In genomic region chr22:37805878-37806277, GRCh38 we compare ENCODE assay signal across 6 cellular contexts. TPM values are rescaled to one million over a fixed set of nuclear protein-coding genes. Genes with fewer than 3 reads are reported as not detected.
DNase-seq lines count a peak whose midpoint lies in the region.

No MANE protein-coding gene starts in this region.

- no peak overlapping the region for H4K8ac ChIP-seq in trophoblast cell (ENCODE audit: low read depth, low read length)

- H3K4me3 ChIP-seq in Jurkat, Clone E6-1 (ENCODE audit: low read length), result peak overlapping the region; percentile 57
- peak overlapping the region; percentile 89 for H3K4me3 ChIP-seq in duodenal mucosa (ENCODE audit: low read depth in 1 of 2, low read length in 2 of 2)
- peak overlapping the region; percentile 55 for H3K4me3 ChIP-seq in trophoblast cell (ENCODE audit: low read depth, low read length)

- H2BK12ac ChIP-seq in trophoblast cell (ENCODE audit: low read length), result no peak overlapping the region

- H3K4ac ChIP-seq in trophoblast cell (ENCODE audit: low read depth, low read length), result no peak overlapping the region

- H2BK5ac ChIP-seq in trophoblast cell (ENCODE audit: low read depth, low read length, poor library complexity), result no peak overlapping the region

- H3K4me1 ChIP-seq in duodenal mucosa (ENCODE audit: control insufficient read depth in 1 of 2, insufficient read depth in 2 of 2, low read length in 2 of 2), result peaks cover 26 to 50% of the 10 kb centered on the region in 2 donors
- H3K4me1 ChIP-seq in trophoblast cell (ENCODE audit: control insufficient read depth in 1 of 2, insufficient read depth in 2 of 2, low read length in 2 of 2), result peaks cover 18 to 35% of the 10 kb centered on the region in 2 experiments

- WGBS in trophoblast cell (ENCODE audit: extremely low coverage, insufficient coverage, insufficient read length), result no CpG with 5 or more reads among the region's 6 CpGs

- peak overlapping the region; percentile 95 for H3K4me2 ChIP-seq in trophoblast cell (ENCODE audit: low read length)

- H3K18ac ChIP-seq in trophoblast cell (ENCODE audit: low read length), result peak overlapping the region; percentile 52

- H3K79me1 ChIP-seq in trophoblast cell (ENCODE audit: low read length), result peaks cover 21% of the 10 kb centered on the region

- H3K27me3 ChIP-seq in duodenal mucosa (ENCODE audit: control insufficient read depth in 1 of 2, insufficient read depth in 2 of 2, low read length in 2 of 2) (no peaks in the 10 kb centered on the region), trophoblast cell (ENCODE audit: insufficient read depth, low read length) (peaks cover 13% of the 10 kb centered on the region)

- peak overlapping the region; percentile 87 for H4K91ac ChIP-seq in trophoblast cell (ENCODE audit: low read depth, low read length)

- H3K9ac ChIP-seq in duodenal mucosa (ENCODE audit: low read depth in 1 of 2, low read length in 2 of 2), result peak overlapping the region; percentile 82 to 91
- no peak overlapping the region for H3K9ac ChIP-seq in trophoblast cell (ENCODE audit: low read length)

- H2AFZ ChIP-seq in trophoblast cell (ENCODE audit: insufficient read depth, low read length, poor library complexity), result no peak overlapping the region

- H2BK120ac ChIP-seq in trophoblast cell (ENCODE audit: insufficient read depth, low read length, poor library complexity), result no peak overlapping the region

- no peak overlapping the region for H2AK5ac ChIP-seq in trophoblast cell (ENCODE audit: low read length)

- H3K79me2 ChIP-seq in trophoblast cell (ENCODE audit: control insufficient read depth, insufficient read depth, low read length, poor library complexity), result peaks cover 5% of the 10 kb centered on the region

- H3K9me3 ChIP-seq in duodenal mucosa (ENCODE audit: control insufficient read depth in 1 of 2, low read length in 2 of 2) (no peaks in the 10 kb centered on the region), trophoblast cell (ENCODE audit: insufficient read depth, low read depth, low read length) (no peaks in the 10 kb centered on the region)

- no peak overlapping the region for H4K12ac ChIP-seq in trophoblast cell (ENCODE audit: low read depth, low read length)

- H3K14ac ChIP-seq in trophoblast cell (ENCODE audit: low read length), result no peak overlapping the region

- H3K23ac ChIP-seq in trophoblast cell (ENCODE audit: low read length), result no peak overlapping the region

- H3K27ac ChIP-seq in duodenal mucosa (ENCODE audit: low read depth, low read length) (peak overlapping the region; percentile 87), trophoblast cell (ENCODE audit: low read depth, low read length) (no peak overlapping the region)

- no peak for DNase-seq in Jurkat, Clone E6-1 (ENCODE audit: low read depth, low spot score)
- peak in 1 of 2 donors; percentile 26 for DNase-seq in trophoblast cell
- no peak for DNase-seq in C1 segment of cervical spinal cord (lab: John Stamatoyannopoulos, UW)
- no peak for DNase-seq in NAMALWA (ENCODE audit: low spot score)
- no peak for DNase-seq in NCI-H748 treated with DMSO at 0.1 percent for 48 hours (lab: John Stamatoyannopoulos, UW)

- H3K36me3 ChIP-seq in duodenal mucosa (ENCODE audit: control insufficient read depth in 1 of 2, insufficient read depth in 2 of 2, low read length in 2 of 2), result no peaks in the 10 kb centered on the region
- peaks cover 0 to 2% of the 10 kb centered on the region in 2 experiments for H3K36me3 ChIP-seq in trophoblast cell (ENCODE audit: control insufficient read depth in 1 of 2, insufficient read depth in 2 of 2, low read length in 2 of 2)

RNA-seq across cellular contexts. Expression of gene GCAT, which starts 1.9 kb away (rescaled TPM):
- 53.0 TPM for polyA plus RNA-seq in Jurkat, Clone E6-1 (2012; ENCODE audit: insufficient read depth, insufficient read length)
- polyA plus RNA-seq in trophoblast cell (2013), result 15.3 and 16.1 TPM in 2 replicates

RNA-seq across cellular contexts. Expression of gene GALR3, which starts 17.3 kb away (rescaled TPM):
- polyA plus RNA-seq in Jurkat, Clone E6-1 (2012; ENCODE audit: insufficient read depth, insufficient read length), result not detected
- polyA plus RNA-seq in trophoblast cell (2013), result not detected in 2 replicates

RNA-seq across cellular contexts. Expression of gene ANKRD54, which starts 38.3 kb away (rescaled TPM):
- polyA plus RNA-seq in Jurkat, Clone E6-1 (2012; ENCODE audit: insufficient read depth, insufficient read length), result 29.2 TPM
- polyA plus RNA-seq in trophoblast cell (2013), result 12.6 and 12.9 TPM in 2 replicates

RNA-seq across cellular contexts. Expression of gene EIF3L, which starts 43.3 kb away (rescaled TPM):
- 862 TPM for polyA plus RNA-seq in Jurkat, Clone E6-1 (2012; ENCODE audit: insufficient read depth, insufficient read length)
- polyA plus RNA-seq in trophoblast cell (2013), result 550 and 552 TPM in 2 replicates
